17 cellular contexts compared by ENCODE assay signal in the genomic region with DNA sequence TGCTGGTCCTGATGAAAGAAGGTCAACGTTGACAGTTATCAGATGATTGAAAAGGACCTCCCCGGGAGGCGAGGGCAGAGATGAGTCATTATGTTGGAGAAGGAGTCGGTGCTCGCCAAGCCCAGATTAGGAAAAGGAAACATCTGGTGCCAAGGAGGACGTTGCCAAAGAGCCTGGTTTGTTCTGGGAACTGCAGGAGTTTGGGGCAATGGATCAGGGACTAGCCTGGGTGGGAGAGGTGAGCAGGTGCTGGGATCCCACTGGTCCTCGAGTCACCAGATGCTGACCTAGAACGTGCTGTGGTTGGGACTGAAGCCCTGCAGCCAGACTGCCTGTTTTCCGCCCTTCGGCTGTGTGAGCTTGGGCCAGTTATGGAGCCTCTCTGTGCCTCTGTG.
DNase-seq lines count a peak whose midpoint lies in the region; ATAC-seq and TF ChIP-seq lines count a peak whose summit lies in the region.
"Had no signal": no experiment of that assay in that cellular context is flagged by ENCODE, and none has a peak within 500 bp of the region (broad histone marks: within the 10 kb centered on the region; RNA-seq: fewer than 3 reads in every experiment).

No MANE protein-coding gene starts in this region.

- intact Hi-C loops in heart left ventricle (cut with DNase I) (no loop called here), Right ventricle myocardium superior (cut with DNase I) (no loop called here), sigmoid colon (cut with DNase I) (loop anchor here (2.0 kb wide), 1 partner anchor 46 kb away; no protein-coding TSS in a partner anchor)

- H3K27ac ChIP-seq in heart left ventricle: no peak overlapping the region
- peak overlapping the region in 1 of 4 donors; percentile 44 for H3K27ac ChIP-seq in sigmoid colon
- H3K27ac ChIP-seq: pancreas, spleen had no signal

- H3K4me3 ChIP-seq in heart left ventricle: no peak overlapping the region
- H3K4me3 ChIP-seq in fibroblast of mammary gland (ENCODE audit: control insufficient read depth, low read depth, low read length): no peak overlapping the region
- H3K4me3 ChIP-seq in sigmoid colon: no peak overlapping the region
- H3K4me3 ChIP-seq: pancreas, spleen had no signal

- H3K4me1 ChIP-seq in heart left ventricle (peaks cover 0 to 7% (median 0%) of the 10 kb centered on the region in 12 donors), sigmoid colon (peaks cover 0 to 23% (median 19%) of the 10 kb centered on the region in 4 donors)
- H3K4me1 ChIP-seq: pancreas had no signal

- H3K36me3 ChIP-seq in heart left ventricle: no peaks in the 10 kb centered on the region
- H3K36me3 ChIP-seq in sigmoid colon: no peaks in the 10 kb centered on the region
- H3K36me3 ChIP-seq: pancreas, spleen had no signal

- 27 to 43% (median 30%) methylated on average over 9 to 10 of the region's 10 CpGs for WGBS in heart left ventricle, 4 donors
- WGBS in sigmoid colon, 2 donors: 40 to 43% methylated on average over 10 of the region's 10 CpGs

- peak in 3 of 4 donors; percentile 36 to 55 (median 47) for ATAC-seq in heart left ventricle
- no peak for ATAC-seq in Right ventricle myocardium superior (ENCODE audit: poor library complexity)
- ATAC-seq: stimulated activated naive CD8-positive, alpha-beta T cell treated with anti-CD3 and anti-CD28 coated beads, Interleukin-15, Interleukin-2, amounts not matched to agents 100 U/mL and 50 U/mL, for 24 hours had no signal

- no peak for TF ChIP-seq EP300 in sigmoid colon (IDR thresholded peaks at IDR 0.05)

- TF ChIP-seq POLR2A in heart left ventricle (IDR thresholded peaks at IDR 0.05) (no peak), sigmoid colon (IDR thresholded peaks at IDR 0.05) (no peak)

- TF ChIP-seq CTCF in heart left ventricle (IDR thresholded peaks at IDR 0.05) (no peak), fibroblast of mammary gland (conservative IDR thresholded peaks at IDR 0.05; ENCODE audit: control insufficient read depth, insufficient read depth, low read depth, low read length) (no peak), sigmoid colon (IDR thresholded peaks at IDR 0.05) (no peak)

- DNase-seq in heart left ventricle (no peak), Right ventricle myocardium superior (no peak), RPMI7951 (ENCODE audit: low read depth) (peak; percentile 98), fibroblast of mammary gland (ENCODE audit: low read depth) (peak; percentile 12), sigmoid colon (peak; percentile 66), NCI-H1694 treated with DMSO at 0.1 percent for 48 hours (lab: John Stamatoyannopoulos, UW) (no peak), NCI-H1092 treated with DMSO at 0.1 percent for 48 hours (lab: John Stamatoyannopoulos, UW) (no peak)
- no peak for DNase-seq in stimulated activated CD4-positive, alpha-beta T cell treated with anti-CD3 and anti-CD28 coated beads, Interleukin-2, amount 100 ng/mL, for 48 hours
- DNase-seq: activated CD4-positive, alpha-beta memory T cell treated with anti-CD3 and anti-CD28 coated beads for 36 hours; activated naive CD8-positive, alpha-beta T cell treated with anti-CD3 and anti-CD28 coated beads, Interleukin-2, amount 10 ng/mL, durations not matched to agents 7 days and 5 days; activated T-cell treated with anti-CD3 and anti-CD28 coated beads, Interleukin-2, amount 50 U/mL, for 48 hours; COR-L47; HCEC 1CT; NCI-H1048; spleen; stimulated activated naive CD8-positive, alpha-beta T cell treated with anti-CD3 and anti-CD28 coated beads, Interleukin-15, Interleukin-2, amounts not matched to agents 100 U/mL and 50 U/mL, for 24 hours had no signal

- H3K27me3 ChIP-seq in heart left ventricle (peaks cover 0 to 27% (median 0%) of the 10 kb centered on the region in 9 donors), sigmoid colon (no peaks in the 10 kb centered on the region)
- H3K27me3 ChIP-seq: pancreas had no signal

- H3K9me3 ChIP-seq in heart left ventricle (no peaks in the 10 kb centered on the region), sigmoid colon (no peaks in the 10 kb centered on the region)
- H3K9me3 ChIP-seq: pancreas, spleen had no signal

Comparison
In these comparisons a context has a peak if more than half of its experiments do, and no peak if none do; other contexts are left out.
1. DNase-seq: peak in RPMI7951 (single experiment), fibroblast of mammary gland (single experiment) and sigmoid colon (single experiment); none in heart left ventricle (0 of 5), Right ventricle myocardium superior (single experiment), stimulated activated CD4-positive, alpha-beta T cell treated with anti-CD3 and anti-CD28 coated beads, Interleukin-2, amount 100 ng/mL, for 48 hours (0 of 2), NCI-H1694 treated with DMSO at 0.1 percent for 48 hours (single experiment) and NCI-H1092 treated with DMSO at 0.1 percent for 48 hours (single experiment).